24 cellular contexts compared by ENCODE assay signal in the genomic region with DNA sequence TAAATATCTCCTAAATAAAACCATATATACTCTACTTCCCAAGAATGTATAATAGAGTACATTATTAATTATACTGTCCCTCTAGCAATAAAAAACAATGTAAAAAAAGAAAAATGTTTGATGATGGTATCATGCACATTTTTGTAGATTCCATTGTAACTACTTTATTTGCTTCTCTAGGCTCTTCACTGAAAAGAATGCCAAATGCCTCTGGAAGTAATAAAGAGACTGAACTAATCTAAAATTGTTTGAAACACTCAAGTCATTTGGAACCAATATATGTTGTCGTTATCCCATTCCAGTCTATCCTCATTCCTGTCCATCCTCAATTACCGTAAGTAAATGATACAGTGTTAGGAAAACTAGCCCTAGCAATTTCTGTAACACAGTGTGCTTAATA.
"Had no signal": no experiment of that assay in that cellular context is flagged by ENCODE, and none has a peak within 500 bp of the region (broad histone marks: within the 10 kb centered on the region; RNA-seq: fewer than 3 reads in every experiment).

No MANE protein-coding gene starts in this region.

- H3K4me1 Mint-ChIP-seq: naive thymus-derived CD4-positive, alpha-beta T cell; stimulated activated naive B cell treated with anti-CD40 and anti-IgM and Interleukin-4, amounts not matched to agents 10 μg/mL and 1 μg/mL and 100 μg/mL, for 72 hours had no signal

- H3K27ac Mint-ChIP-seq: naive thymus-derived CD4-positive, alpha-beta T cell; natural killer cell treated with Interleukin-12 subunit alpha and Interleukin-12 subunit beta and Interleukin-15 and Interleukin-18, amount 100 ng/mL, for 72 hours; progenitor cell of endocrine pancreas; stimulated activated naive B cell treated with anti-CD40 and anti-IgM and Interleukin-4, amounts not matched to agents 10 μg/mL and 1 μg/mL and 100 μg/mL, for 72 hours had no signal

- H3K9me3 Mint-ChIP-seq: stimulated activated naive B cell treated with anti-CD40 and anti-IgM and Interleukin-4, amounts not matched to agents 10 μg/mL and 1 μg/mL and 100 μg/mL, for 72 hours had no signal

- DNase-seq: left ventricle myocardium inferior; mesendoderm; midbrain; mucosa of descending colon; naive thymus-derived CD4-positive, alpha-beta T cell; ovary; right lobe of liver; stimulated activated CD4-positive, alpha-beta T cell treated with anti-CD3 and anti-CD28 coated beads, Interleukin-12 subunit alpha, Interleukin-12 subunit beta, amount 100 ng/mL, for 4 hours; stimulated activated CD4-positive, alpha-beta T cell treated with anti-CD3 and anti-CD28 coated beads, Interleukin-15, amount 100 ng/mL, for 24 hours; stimulated activated CD4-positive, alpha-beta T cell treated with anti-CD3 and anti-CD28 coated beads, Interleukin-2, amount 100 ng/mL, for 24 hours; stimulated activated CD4-positive, alpha-beta T cell treated with anti-CD3 and anti-CD28 coated beads, Interleukin-4, amount 100 ng/mL, for 1 hour; stimulated activated naive B cell treated with anti-CD40 and anti-IgM and Interleukin-4, amounts not matched to agents 10 μg/mL and 1 μg/mL and 100 μg/mL, for 72 hours; stimulated activated naive CD8-positive, alpha-beta T cell treated with anti-CD3 and anti-CD28 coated beads, Interleukin-15, Interleukin-2, amounts not matched to agents 100 U/mL and 50 U/mL, for 24 hours; stomach; testis; thyroid gland; transverse colon; upper lobe of left lung had no signal

- H3K36me3 Mint-ChIP-seq: naive thymus-derived CD4-positive, alpha-beta T cell; natural killer cell treated with Interleukin-12 subunit alpha and Interleukin-12 subunit beta and Interleukin-15 and Interleukin-18, amount 100 ng/mL, for 72 hours; stimulated activated naive B cell treated with anti-CD40 and anti-IgM and Interleukin-4, amounts not matched to agents 10 μg/mL and 1 μg/mL and 100 μg/mL, for 72 hours had no signal

- H3K36me3 ChIP-seq: left ventricle myocardium inferior, ovary, right atrium auricular region, right lobe of liver, stomach, thyroid gland, transverse colon, upper lobe of left lung, vagina had no signal

- H3K9me3 ChIP-seq: left ventricle myocardium inferior, mucosa of descending colon, ovary, right atrium auricular region, right lobe of liver, stomach, testis, thyroid gland, transverse colon, upper lobe of left lung, vagina had no signal

- H3K27me3 ChIP-seq: ovary, right atrium auricular region, right lobe of liver, stomach, testis, thyroid gland, transverse colon, upper lobe of left lung, vagina had no signal

- H3K4me3 Mint-ChIP-seq: naive thymus-derived CD4-positive, alpha-beta T cell; natural killer cell treated with Interleukin-12 subunit alpha and Interleukin-12 subunit beta and Interleukin-15 and Interleukin-18, amount 100 ng/mL, for 72 hours; stimulated activated naive B cell treated with anti-CD40 and anti-IgM and Interleukin-4, amounts not matched to agents 10 μg/mL and 1 μg/mL and 100 μg/mL, for 72 hours had no signal

- H3K4me3 ChIP-seq: left ventricle myocardium inferior, lung, mucosa of descending colon, ovary, right atrium auricular region, right lobe of liver, skin epidermis, stomach, testis, thyroid gland, transverse colon, upper lobe of left lung, vagina had no signal

- H3K4me1 ChIP-seq: left ventricle myocardium inferior, right atrium auricular region, right lobe of liver, stomach, testis, transverse colon, upper lobe of left lung, vagina had no signal

- H3K27ac ChIP-seq: left ventricle myocardium inferior, ovary, right atrium auricular region, right lobe of liver, skin epidermis, stomach, testis, thyroid gland, transverse colon, upper lobe of left lung, vagina had no signal

- H3K27me3 Mint-ChIP-seq: naive thymus-derived CD4-positive, alpha-beta T cell; natural killer cell treated with Interleukin-12 subunit alpha and Interleukin-12 subunit beta and Interleukin-15 and Interleukin-18, amount 100 ng/mL, for 72 hours; progenitor cell of endocrine pancreas; stimulated activated naive B cell treated with anti-CD40 and anti-IgM and Interleukin-4, amounts not matched to agents 10 μg/mL and 1 μg/mL and 100 μg/mL, for 72 hours had no signal
